Comparison of ENCODE assay signal across 11 cellular contexts in the genomic region with DNA sequence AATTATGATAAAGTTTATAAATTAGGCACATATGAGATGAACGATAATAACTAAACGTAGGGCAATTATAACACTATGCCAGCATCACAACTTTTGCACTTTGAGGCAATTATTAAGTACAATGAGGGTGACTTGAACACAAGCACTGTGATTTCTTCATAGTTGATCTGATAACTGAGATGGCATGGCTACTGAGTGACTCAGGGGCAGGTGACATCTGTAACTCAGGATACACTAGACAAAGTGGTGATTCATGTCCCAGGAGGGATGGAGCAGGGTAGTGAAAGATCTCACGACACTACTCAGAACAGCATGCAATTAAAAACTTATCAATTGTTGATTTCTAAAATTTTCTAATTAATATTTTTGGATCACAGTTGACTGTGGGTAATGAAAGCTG.
DNase-seq lines count a peak whose midpoint lies in the region; ATAC-seq and TF ChIP-seq lines count a peak whose summit lies in the region.
"Had no signal": no experiment of that assay in that cellular context is flagged by ENCODE, and none has a peak within 500 bp of the region (broad histone marks: within the 10 kb centered on the region; RNA-seq: fewer than 3 reads in every experiment).

No MANE protein-coding gene starts in this region.

- no peaks in the 10 kb centered on the region for H3K9me3 ChIP-seq in mesenchymal stem cell (ENCODE audit: control insufficient read depth, low read length)
- no peaks in the 10 kb centered on the region for H3K9me3 ChIP-seq in mucosa of descending colon
- H3K9me3 ChIP-seq: heart left ventricle had no signal

- DNase-seq in Caki2 (ENCODE audit: low read depth): peak; percentile 65
- peak; percentile 6 for DNase-seq in HPDE6-E6E7 (ENCODE audit: extremely low spot score)
- peak; percentile 62 for DNase-seq in brain microvascular endothelial cell
- DNase-seq in mesenchymal stem cell: peak; percentile 54
- no peak for DNase-seq in mucosa of descending colon
- no peak for DNase-seq in activated CD8-positive, alpha-beta memory T cell treated with anti-CD3 and anti-CD28 coated beads, Interleukin-2, amount 50 U/mL, for 4 hours
- DNase-seq in stimulated activated naive CD4-positive, alpha-beta T cell treated with Interleukin-2 at 50 U/mL for 16 hours (lab: John Stamatoyannopoulos, UW): no peak
- DNase-seq: heart left ventricle, NCI-H1694 had no signal

- no peak overlapping the region for H2BK120ac ChIP-seq in mesenchymal stem cell (ENCODE audit: low read depth, low read length)

- WGBS in mesenchymal stem cell: no CpG with 5 or more reads among the region's 3 CpGs

- H2BK12ac ChIP-seq in mesenchymal stem cell (ENCODE audit: low read length in 2 of 2): no peak overlapping the region

- in situ Hi-C loops in Caki2 (cut with HindIII; ENCODE audit: low pct_unique_long_range_greater_than_20kb, low sequenced_read_pairs) (loop anchor here (10.0 kb wide), 1 partner anchor 87 kb away; no protein-coding TSS in a partner anchor), brain microvascular endothelial cell (cut with HindIII; ENCODE audit: low pct_ligation_motif_present, low sequenced_read_pairs) (no loop called here)

- no peak overlapping the region for H4K91ac ChIP-seq in mesenchymal stem cell (ENCODE audit: low read length)

- no peak overlapping the region for H2AFZ ChIP-seq in mesenchymal stem cell (ENCODE audit: low read depth, low read length)

- no peak overlapping the region for H4K8ac ChIP-seq in mesenchymal stem cell (ENCODE audit: low read length)

- no peak overlapping the region for H2BK15ac ChIP-seq in mesenchymal stem cell (ENCODE audit: low read depth, poor library complexity, severe bottlenecking)

- H3K4me2 ChIP-seq in mesenchymal stem cell (ENCODE audit: low read length, poor library complexity, severe bottlenecking): no peak overlapping the region

- ATAC-seq in mucosa of descending colon: no peak
- no peak for ATAC-seq in GM21526 (IDR thresholded peaks at IDR 0.05; ENCODE audit: low FRiP score, unreplicated experiment)
- ATAC-seq: heart left ventricle had no signal

- no peak overlapping the region for H2AK5ac ChIP-seq in mesenchymal stem cell (ENCODE audit: low read length, severe bottlenecking)

- no peak overlapping the region for H3K4me3 ChIP-seq in brain microvascular endothelial cell (ENCODE audit: low read depth, low read length)
- no peak overlapping the region for H3K4me3 ChIP-seq in mesenchymal stem cell (ENCODE audit: insufficient read depth in 1 of 2, low read depth in 1 of 2, low read length in 2 of 2)
- H3K4me3 ChIP-seq in mucosa of descending colon: no peak overlapping the region
- H3K4me3 ChIP-seq: coronary artery, heart left ventricle had no signal

- no peaks in the 10 kb centered on the region for H3K4me1 ChIP-seq in mesenchymal stem cell (ENCODE audit: control insufficient read depth, insufficient read depth, low read depth, low read length)
- H3K4me1 ChIP-seq in mucosa of descending colon (ENCODE audit: low read depth): no peaks in the 10 kb centered on the region

- peak overlapping the region; percentile 36 for H3K9ac ChIP-seq in mesenchymal stem cell (ENCODE audit: low read length)

- no peak overlapping the region for H3K23ac ChIP-seq in mesenchymal stem cell (ENCODE audit: low read length in 2 of 2)

- intact Hi-C loops in mucosa of descending colon (cut with DNase I, micrococcal nuclease): no loop called here

- H3K18ac ChIP-seq in mesenchymal stem cell (ENCODE audit: low read depth in 1 of 2, low read length in 2 of 2): no peak overlapping the region

- H3K27me3 ChIP-seq in brain microvascular endothelial cell (replicated peaks) (no peaks in the 10 kb centered on the region), mesenchymal stem cell (ENCODE audit: control insufficient read depth in 1 of 2, insufficient read depth in 1 of 2, low read length in 2 of 2) (no peaks in the 10 kb centered on the region)
- H3K27me3 ChIP-seq: heart left ventricle had no signal

- H3K27ac ChIP-seq in brain microvascular endothelial cell (no peak overlapping the region), mesenchymal stem cell (ENCODE audit: low read length, poor library complexity, severe bottlenecking) (no peak overlapping the region)
- H3K27ac ChIP-seq: coronary artery, heart left ventricle had no signal

- TF ChIP-seq CTCF in brain microvascular endothelial cell (IDR thresholded peaks at IDR 0.05; ENCODE audit: low read depth, low read length, missing control alignments): no peak
- no peak for TF ChIP-seq CTCF in mucosa of descending colon (IDR thresholded peaks at IDR 0.05)

- H3K36me3 ChIP-seq in brain microvascular endothelial cell (replicated peaks) (no peaks in the 10 kb centered on the region), mesenchymal stem cell (ENCODE audit: control insufficient read depth in 1 of 2, insufficient read depth in 2 of 2, low read depth in 1 of 2, low read length in 2 of 2) (no peaks in the 10 kb centered on the region), mucosa of descending colon (ENCODE audit: low read depth) (no peaks in the 10 kb centered on the region)
- H3K36me3 ChIP-seq: heart left ventricle had no signal

- no peak overlapping the region for H2BK5ac ChIP-seq in mesenchymal stem cell (ENCODE audit: low read depth, low read length, poor library complexity, severe bottlenecking)

- no peak overlapping the region for H3K4ac ChIP-seq in mesenchymal stem cell (ENCODE audit: low read depth in 1 of 2, low read length in 2 of 2)

- peak overlapping the region in 1 of 2 experiments; percentile 26 for H3K14ac ChIP-seq in mesenchymal stem cell (ENCODE audit: low read length in 2 of 2)

- no peaks in the 10 kb centered on the region for H3K79me1 ChIP-seq in mesenchymal stem cell (replicated peaks; ENCODE audit: low read length, poor library complexity, severe bottlenecking)

Comparison
In these comparisons a context has a peak if more than half of its experiments do, and no peak if none do; other contexts are left out.
1. DNase-seq: peak in Caki2 (single experiment), HPDE6-E6E7 (single experiment), brain microvascular endothelial cell (single experiment) and mesenchymal stem cell (single experiment); none in mucosa of descending colon (0 of 3), activated CD8-positive, alpha-beta memory T cell treated with anti-CD3 and anti-CD28 coated beads, Interleukin-2, amount 50 U/mL, for 4 hours (single experiment) and stimulated activated naive CD4-positive, alpha-beta T cell treated with Interleukin-2 at 50 U/mL for 16 hours (single experiment).